Comparison of ENCODE assay signal across 17 cellular contexts in the genomic region with DNA sequence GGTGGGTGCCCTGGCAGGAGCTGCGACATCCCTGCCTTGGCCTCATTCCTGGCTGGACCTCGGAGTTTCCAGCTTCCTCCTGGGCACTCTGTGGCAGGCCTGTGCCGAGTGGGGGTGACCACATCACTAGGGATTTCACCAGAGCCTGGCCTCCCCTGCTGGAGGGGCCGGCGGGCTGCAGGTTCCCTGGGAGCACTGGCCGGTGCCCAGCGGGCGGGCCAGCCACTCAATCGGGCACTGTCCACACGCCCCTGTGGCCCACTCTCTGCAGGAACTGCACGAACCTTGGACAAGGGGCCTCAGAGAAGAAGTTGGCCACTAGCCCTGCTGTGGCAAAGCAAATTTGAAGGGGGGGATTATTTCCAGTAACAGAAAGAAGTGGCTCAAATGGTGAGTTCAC.
DNase-seq lines count a peak whose midpoint lies in the region; ATAC-seq and TF ChIP-seq lines count a peak whose summit lies in the region.
"Had no signal": no experiment of that assay in that cellular context is flagged by ENCODE, and none has a peak within 500 bp of the region (broad histone marks: within the 10 kb centered on the region; RNA-seq: fewer than 3 reads in every experiment).

No MANE protein-coding gene starts in this region.

- H3K4me3 ChIP-seq in brain microvascular endothelial cell (ENCODE audit: low read depth, low read length): no peak overlapping the region
- H3K4me3 ChIP-seq: PC-9, SJSA1 had no signal

- H3K27ac ChIP-seq in brain microvascular endothelial cell: no peak overlapping the region
- H3K27ac ChIP-seq: C4-2B, PC-9, SJSA1 had no signal

- peaks cover 3% of the 10 kb centered on the region; the same call in 1 of the 2 replicates for H3K27me3 Mint-ChIP-seq in WTC11 (ENCODE audit: low read depth)

- no peak overlapping the region for H3K27ac Mint-ChIP-seq in WTC11

- peaks cover 11% of the 10 kb centered on the region for H3K9me3 Mint-ChIP-seq in WTC11

- in situ Hi-C loops in brain microvascular endothelial cell (cut with HindIII; ENCODE audit: low pct_ligation_motif_present, low sequenced_read_pairs): no loop called here

- H3K4me1 Mint-ChIP-seq in WTC11: no peaks in the 10 kb centered on the region
- H3K4me1 Mint-ChIP-seq: H9 had no signal

- intact Hi-C loops in head of caudate nucleus (cut with DNase I): no loop called here

- peaks cover 9% of the 10 kb centered on the region for H3K36me3 Mint-ChIP-seq in WTC11

- H3K27me3 ChIP-seq in brain microvascular endothelial cell (replicated peaks): no peaks in the 10 kb centered on the region
- H3K27me3 ChIP-seq: SJSA1 had no signal

- ATAC-seq in HG03571 (IDR thresholded peaks at IDR 0.05; ENCODE audit: unreplicated experiment) (no peak), WTC11 (no peak), HG03135 (IDR thresholded peaks at IDR 0.05; ENCODE audit: unreplicated experiment) (no peak)

- DNase-seq in C1 segment of cervical spinal cord (lab: John Stamatoyannopoulos, UW): peak in 11 of 14 donors; percentile 16 to 83 (median 42)
- DNase-seq in brain microvascular endothelial cell: no peak
- peak; percentile 37 to 86 (median 70) for DNase-seq in head of caudate nucleus
- peak; percentile 54 for DNase-seq in pons (ENCODE audit: low spot score)
- no peak for DNase-seq in NCI-H2081 (lab: John Stamatoyannopoulos, UW)
- no peak for DNase-seq in WTC11 (ENCODE audit: low spot score)
- DNase-seq: H9, KG1, NCI-H1436 treated with DMSO at 0.1 percent for 48 hours, NCI-H2029 treated with DMSO at 0.1 percent for 48 hours, NCI-H510A, NCI-H82, PC-9 had no signal

- no peaks in the 10 kb centered on the region for H3K36me3 ChIP-seq in brain microvascular endothelial cell (replicated peaks)
- H3K36me3 ChIP-seq: SJSA1 had no signal

- CTCF ChIA-PET in WTC11 (lab: Charles Lee): interaction anchor here (0.7 kb wide), 1 partner anchor 80 kb away, joined by 3 read pairs; no protein-coding TSS in a partner anchor

- POLR2A ChIA-PET in WTC11 (lab: Charles Lee): no interaction called here

- H3K4me3 Mint-ChIP-seq in WTC11: no peak overlapping the region
- H3K4me3 Mint-ChIP-seq: H9 had no signal

- TF ChIP-seq CTCF in brain microvascular endothelial cell (IDR thresholded peaks at IDR 0.05; ENCODE audit: low read depth, low read length, missing control alignments) (peak; percentile 17), WTC11 (IDR thresholded peaks at IDR 0.05) (no peak)

TF ChIP-seq in WTC11, 78 proteins besides CTCF, POLR2A, EP300 and RAD21:
- TF ChIP-seq, protein P1, sequence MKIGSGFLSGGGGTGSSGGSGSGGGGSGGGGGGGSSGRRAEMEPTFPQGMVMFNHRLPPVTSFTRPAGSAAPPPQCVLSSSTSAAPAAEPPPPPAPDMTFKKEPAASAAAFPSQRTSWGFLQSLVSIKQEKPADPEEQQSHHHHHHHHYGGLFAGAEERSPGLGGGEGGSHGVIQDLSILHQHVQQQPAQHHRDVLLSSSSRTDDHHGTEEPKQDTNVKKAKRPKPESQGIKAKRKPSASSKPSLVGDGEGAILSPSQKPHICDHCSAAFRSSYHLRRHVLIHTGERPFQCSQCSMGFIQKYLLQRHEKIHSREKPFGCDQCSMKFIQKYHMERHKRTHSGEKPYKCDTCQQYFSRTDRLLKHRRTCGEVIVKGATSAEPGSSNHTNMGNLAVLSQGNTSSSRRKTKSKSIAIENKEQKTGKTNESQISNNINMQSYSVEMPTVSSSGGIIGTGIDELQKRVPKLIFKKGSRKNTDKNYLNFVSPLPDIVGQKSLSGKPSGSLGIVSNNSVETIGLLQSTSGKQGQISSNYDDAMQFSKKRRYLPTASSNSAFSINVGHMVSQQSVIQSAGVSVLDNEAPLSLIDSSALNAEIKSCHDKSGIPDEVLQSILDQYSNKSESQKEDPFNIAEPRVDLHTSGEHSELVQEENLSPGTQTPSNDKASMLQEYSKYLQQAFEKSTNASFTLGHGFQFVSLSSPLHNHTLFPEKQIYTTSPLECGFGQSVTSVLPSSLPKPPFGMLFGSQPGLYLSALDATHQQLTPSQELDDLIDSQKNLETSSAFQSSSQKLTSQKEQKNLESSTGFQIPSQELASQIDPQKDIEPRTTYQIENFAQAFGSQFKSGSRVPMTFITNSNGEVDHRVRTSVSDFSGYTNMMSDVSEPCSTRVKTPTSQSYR (CRISPR knock-in tag; IDR thresholded peaks at IDR 0.05): no peak
- TF ChIP-seq NR3C1 (CRISPR knock-in tag; conservative IDR thresholded peaks at IDR 0.05; ENCODE audit: low read depth) (no peak), ZNF416 (CRISPR knock-in tag; IDR thresholded peaks at IDR 0.05) (no peak), MXD4 (CRISPR knock-in tag; IDR thresholded peaks at IDR 0.05; ENCODE audit: borderline replicate concordance) (no peak)

Comparison
In these comparisons a context has a peak if more than half of its experiments do, and no peak if none do; other contexts are left out.
1. DNase-seq: peak in C1 segment of cervical spinal cord (11 of 14), head of caudate nucleus (42 of 42) and pons (single experiment); none in brain microvascular endothelial cell (single experiment), NCI-H2081 (0 of 2) and WTC11 (single experiment).